Comparison of ENCODE assay signal across 1 cellular context in the genomic region with DNA sequence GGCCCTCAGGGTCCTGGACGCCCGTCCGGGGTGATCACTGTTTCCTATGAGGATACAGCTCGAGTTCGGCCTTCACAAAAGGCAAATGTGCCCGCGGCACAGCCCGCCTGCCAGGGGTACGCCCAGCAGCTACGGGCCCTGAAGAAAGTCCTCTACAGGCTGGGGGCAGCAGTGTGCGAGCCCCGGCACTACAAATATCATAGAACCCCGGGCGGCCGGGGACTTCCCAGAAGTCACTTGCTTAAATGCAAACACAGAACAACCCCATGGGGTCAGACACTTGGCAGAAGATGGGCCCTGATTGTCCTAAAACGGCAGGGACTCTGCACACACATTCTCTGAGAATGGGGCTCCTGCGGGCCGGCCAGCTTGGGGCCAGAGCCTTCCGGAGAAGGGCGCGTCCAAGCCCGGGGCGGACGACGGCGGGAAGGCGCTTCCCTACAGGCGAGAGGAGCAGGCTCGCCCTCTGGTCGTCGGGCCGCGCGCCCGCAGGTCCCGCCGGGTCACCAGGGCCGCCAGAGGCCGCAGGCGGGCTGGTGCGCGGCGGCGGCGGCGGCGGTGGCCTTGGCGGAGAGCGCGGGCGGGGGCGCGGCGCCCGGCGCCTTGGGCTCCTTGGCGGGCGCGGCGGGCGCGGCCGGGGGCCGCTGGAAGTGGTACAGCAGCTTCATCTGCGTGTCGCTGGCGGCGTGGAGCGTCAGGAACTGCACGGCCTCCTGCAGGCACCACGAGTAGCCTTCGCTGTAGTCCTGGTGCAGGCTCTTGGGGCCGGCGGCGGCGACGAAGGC.
TF ChIP-seq lines count a peak whose summit lies in the region.

No MANE protein-coding gene starts in this region.

TF ChIP-seq in endothelial cell of umbilical vein, 7 proteins besides CTCF, POLR2A, EP300 and RAD21:
- TF ChIP-seq EZH2 (IDR thresholded peaks at IDR 0.05; ENCODE audit: borderline replicate concordance, low read depth, low read length, severe bottlenecking) (peak; percentile 51), GATA2 (IDR thresholded peaks at IDR 0.05; ENCODE audit: insufficient read depth, insufficient read length, low read depth, low read length) (no peak)
